ENCODE assay signal across 23 cellular contexts in the genomic region with DNA sequence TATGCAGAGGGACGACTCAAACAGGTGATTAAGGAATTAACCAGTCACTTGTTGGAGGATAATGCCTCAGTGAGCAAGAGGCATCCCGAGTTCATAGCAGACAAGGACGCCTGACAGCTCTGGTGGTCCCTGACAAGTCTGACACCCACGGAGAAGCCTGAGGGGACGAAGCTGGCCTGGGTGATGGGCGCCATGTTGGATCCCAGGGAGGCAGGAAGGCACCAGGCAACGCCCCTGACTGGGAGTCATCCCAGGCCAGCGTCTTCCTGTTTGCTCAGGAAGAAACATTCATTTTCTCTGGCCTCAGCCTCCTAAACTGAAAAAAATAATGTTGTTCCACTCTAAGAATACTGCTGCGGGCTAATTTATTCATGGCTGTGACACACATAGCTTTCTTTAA.
"Had no signal": no experiment of that assay in that cellular context is flagged by ENCODE, and none has a peak within 500 bp of the region (broad histone marks: within the 10 kb centered on the region; RNA-seq: fewer than 3 reads in every experiment).

No MANE protein-coding gene starts in this region.

- H3K9ac ChIP-seq: SK-N-SH had no signal

- ATAC-seq: Panc1, PC-3 had no signal

- H3K27ac ChIP-seq: RWPE1 had no signal

- H3K9me3 ChIP-seq: MG63, SK-N-SH had no signal

- H3K4me3 ChIP-seq: MG63 had no signal

- H3K4me2 ChIP-seq: SK-N-SH had no signal

- H3K36me3 ChIP-seq: MG63 had no signal

- DNase-seq: Karpas-422, KG1, MG63, NCI-H1092, NCI-H1105 treated with DMSO at 0.1 percent for 48 hours, NCI-H1417 treated with DMSO at 0.1 percent for 48 hours, NCI-H146, NCI-H1694 treated with DMSO at 0.1 percent for 48 hours, NCI-H1930, NCI-H2081, NCI-H2107, NCI-H226, NCI-H446, NCI-H510A, NCI-H524 treated with DMSO at 0.1 percent for 48 hours, NCI-H69, NCI-H774, PC-3, SHP77, SK-N-SH, SW 1271 had no signal

- H3K27me3 ChIP-seq: MG63 had no signal
